8 cellular contexts compared by ENCODE assay signal in genomic region chr5:50744761-50745160, GRCh38.
DNase-seq lines count a peak whose midpoint lies in the region; ATAC-seq and TF ChIP-seq lines count a peak whose summit lies in the region.

No MANE protein-coding gene starts in this region.

- intact Hi-C loops in Calu3 (cut with micrococcal nuclease; ENCODE audit: unreplicated experiment), result loop anchor here (2.0 to 5.0 kb wide), 2 partner anchors 32 to 194 kb away; no protein-coding TSS in a partner anchor

- H3K36me3 Mint-ChIP-seq in Calu3 (ENCODE audit: insufficient read depth, unreplicated experiment), result no peaks in the 10 kb centered on the region

- H3K9me3 Mint-ChIP-seq in Calu3 (ENCODE audit: low read depth, unreplicated experiment), result no peaks in the 10 kb centered on the region

- peak overlapping the region; percentile 57 for H3K4me3 Mint-ChIP-seq in Calu3 (ENCODE audit: low read depth, unreplicated experiment)

- TF ChIP-seq CTCF in Calu3 (IDR thresholded peaks at IDR 0.05; ENCODE audit: unreplicated experiment), result no peak

- peak overlapping the region in 1 of 2 donors; percentile 51 for H3K9ac ChIP-seq in mucosa of rectum (ENCODE audit: low read depth in 1 of 2, low read length in 2 of 2)

- no peak for DNase-seq in Calu3
- DNase-seq in amniotic epithelial cell (ENCODE audit: low read depth), result peak; percentile 29
- no peak for DNase-seq in NCI-H1092 (lab: John Stamatoyannopoulos, UW)
- DNase-seq in C1 segment of cervical spinal cord (lab: John Stamatoyannopoulos, UW), result no peak

- H3K27me3 ChIP-seq in mucosa of rectum (ENCODE audit: control insufficient read depth in 2 of 2, insufficient read depth in 2 of 2, low read length in 2 of 2), result no peaks in the 10 kb centered on the region

- peak overlapping the region in 1 of 2 donors; percentile 1 for H3K27ac ChIP-seq in mucosa of rectum (ENCODE audit: low read depth in 2 of 2, low read length in 2 of 2)

- H3K9me3 ChIP-seq in mucosa of rectum (ENCODE audit: control insufficient read depth in 2 of 2, low read length in 2 of 2), result no peaks in the 10 kb centered on the region

- peak overlapping the region; percentile 24 for H3K27ac Mint-ChIP-seq in Calu3 (ENCODE audit: unreplicated experiment)

- H3K4me1 ChIP-seq in mucosa of rectum (ENCODE audit: control insufficient read depth in 2 of 2, insufficient read depth in 2 of 2, low read length in 2 of 2), result peaks cover 2 to 8% of the 10 kb centered on the region in 2 donors

- peaks cover 44% of the 10 kb centered on the region for H3K4me1 Mint-ChIP-seq in Calu3 (ENCODE audit: low read depth, unreplicated experiment)

- H3K27me3 Mint-ChIP-seq in Calu3 (ENCODE audit: unreplicated experiment), result no peaks in the 10 kb centered on the region

- CTCF ChIA-PET in Calu3 (lab: Charles Lee), result no interaction called here

- ATAC-seq in GM19438 (IDR thresholded peaks at IDR 0.05; ENCODE audit: low read depth, unreplicated experiment), result peak; percentile 61
- peak; percentile 67 for ATAC-seq in HG03520 (IDR thresholded peaks at IDR 0.05; ENCODE audit: unreplicated experiment)
- ATAC-seq in GM21360 (IDR thresholded peaks at IDR 0.05; ENCODE audit: unreplicated experiment), result no peak

- BruUV-seq in Calu3 (replicated peaks; lab: Mats Ljungman, UMichigan), result no TSS peak

- no peaks in the 10 kb centered on the region for H3K36me3 ChIP-seq in mucosa of rectum (ENCODE audit: control insufficient read depth in 2 of 2, insufficient read depth in 2 of 2, low read length in 2 of 2)

- H3K4me3 ChIP-seq in mucosa of rectum (ENCODE audit: low read length in 2 of 2), result peak overlapping the region; percentile 59 to 60
